8 cellular contexts compared by ENCODE assay signal in genomic region chr3:30347679-30348216, GRCh38.
A peak's percentile ranks its signal among the peaks of the same experiment; 100 is the strongest.
DNase-seq lines count a peak whose midpoint lies in the region; ATAC-seq and TF ChIP-seq lines count a peak whose summit lies in the region.

No MANE protein-coding gene starts in this region.

- H3K4me3 Mint-ChIP-seq in activated naive CD4-positive, alpha-beta T cell treated with anti-CD3 and anti-CD28 coated beads, Interleukin-2, amount 50 U/mL, for 24 hours = peak overlapping the region; percentile 84

- no peaks in the 10 kb centered on the region for H3K9me3 Mint-ChIP-seq in activated naive CD4-positive, alpha-beta T cell treated with anti-CD3 and anti-CD28 coated beads, Interleukin-2, amount 50 U/mL, for 24 hours

- no peaks in the 10 kb centered on the region for H3K27me3 Mint-ChIP-seq in activated naive CD4-positive, alpha-beta T cell treated with anti-CD3 and anti-CD28 coated beads, Interleukin-2, amount 50 U/mL, for 24 hours

- TF ChIP-seq CTCF in retinal pigment epithelial cell (conservative IDR thresholded peaks at IDR 0.05; ENCODE audit: low read depth, low read length) = no peak

- peaks cover 90% of the 10 kb centered on the region for H3K4me1 Mint-ChIP-seq in activated naive CD4-positive, alpha-beta T cell treated with anti-CD3 and anti-CD28 coated beads, Interleukin-2, amount 50 U/mL, for 24 hours

- peak overlapping the region; percentile 98 for H3K27ac Mint-ChIP-seq in activated naive CD4-positive, alpha-beta T cell treated with anti-CD3 and anti-CD28 coated beads, Interleukin-2, amount 50 U/mL, for 24 hours

- DNase-seq in 8988T = peak; percentile 17
- peak; percentile 26 for DNase-seq in retinal pigment epithelial cell (ENCODE audit: low read depth)
- no peak for DNase-seq in islet precursor cell
- DNase-seq in inferior parietal cortex (ENCODE audit: extremely low spot score) = no peak
- DNase-seq in NCI-H1092 (lab: John Stamatoyannopoulos, UW) = no peak

- peaks cover 2% of the 10 kb centered on the region for H3K36me3 Mint-ChIP-seq in activated naive CD4-positive, alpha-beta T cell treated with anti-CD3 and anti-CD28 coated beads, Interleukin-2, amount 50 U/mL, for 24 hours

- ATAC-seq in GM19043 (IDR thresholded peaks at IDR 0.05; ENCODE audit: low read depth, unreplicated experiment) (peak; percentile 80), HG03521 (IDR thresholded peaks at IDR 0.05; ENCODE audit: unreplicated experiment) (peak; percentile 80)

- H3K4me3 ChIP-seq in retinal pigment epithelial cell (ENCODE audit: low read length) = no peak overlapping the region

Comparison
In these comparisons a context has a peak if more than half of its experiments do, and no peak if none do; other contexts are left out.
1. DNase-seq: peak in 8988T (single experiment) and retinal pigment epithelial cell (single experiment); none in islet precursor cell (single experiment), inferior parietal cortex (single experiment) and NCI-H1092 (single experiment).